29 cellular contexts compared by ENCODE assay signal in the genomic region with DNA sequence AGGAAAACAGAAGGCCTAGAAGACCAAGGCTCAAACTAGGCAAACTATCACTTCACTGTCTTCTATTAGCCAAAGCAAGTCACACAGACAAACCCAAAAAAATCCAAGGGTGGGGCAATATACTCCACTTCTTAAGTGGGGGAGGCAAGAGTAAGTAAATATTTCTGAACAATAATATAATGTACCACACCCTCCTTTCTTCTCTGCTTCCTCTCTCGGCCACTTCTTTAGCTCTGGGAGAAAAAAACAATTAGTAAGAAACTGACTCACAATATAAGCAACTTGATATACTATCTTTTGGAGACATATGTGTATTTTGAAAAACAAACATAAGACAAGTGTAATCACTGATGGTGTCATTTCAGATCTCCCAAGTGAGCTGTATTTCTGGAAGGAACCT. TPM values are rescaled to one million over a fixed set of nuclear protein-coding genes. Genes with fewer than 3 reads are reported as not detected.
DNase-seq lines count a peak whose midpoint lies in the region; ATAC-seq, FAIRE-seq and TF ChIP-seq lines count a peak whose summit lies in the region.
"Had no signal": no experiment of that assay in that cellular context is flagged by ENCODE, and none has a peak within 500 bp of the region (broad histone marks: within the 10 kb centered on the region; RNA-seq: fewer than 3 reads in every experiment).

No MANE protein-coding gene starts in this region.

- H3K27ac ChIP-seq in stomach: peak overlapping the region in 3 of 5 donors; percentile 7 to 38 (median 22)
- H3K27ac ChIP-seq in gastrocnemius medialis: no peak overlapping the region
- H3K27ac ChIP-seq: heart left ventricle, thoracic aorta, vagina had no signal

- 14 to 55% (median 29%) methylated on average over 1 of the region's 1 CpG for WGBS in stomach, 5 donors

- TF ChIP-seq EP300 in stomach (IDR thresholded peaks at IDR 0.05): no peak

- no peak for ATAC-seq in gastrocnemius medialis
- ATAC-seq: heart left ventricle; left lobe of liver; natural killer cell; stimulated activated effector memory CD8-positive, alpha-beta T cell treated with anti-CD3 and anti-CD28 coated beads, Interleukin-12 subunit alpha, Interleukin-12 subunit beta, amount 100 ng/mL, for 72 hours had no signal

- in situ Hi-C loops in KBM-7 (cut with MboI; ENCODE audit: low pct_unique_long_range_greater_than_20kb, low sequenced_read_pairs) (no loop called here), gastrocnemius medialis (cut with MboI; ENCODE audit: low sequenced_read_pairs in 4 of 4) (no loop called here)

- TF ChIP-seq CTCF in bronchial epithelial cell (IDR thresholded peaks at IDR 0.05; ENCODE audit: insufficient read depth, low read length, severe bottlenecking) (no peak), fibroblast of the aortic adventitia (IDR thresholded peaks at IDR 0.05; ENCODE audit: insufficient read depth, low read length) (no peak), stomach (IDR thresholded peaks at IDR 0.05) (no peak), gastrocnemius medialis (IDR thresholded peaks at IDR 0.05 in 4 of 5, conservative IDR thresholded peaks at IDR 0.05 in 1 of 5) (no peak)

- H3K36me3 ChIP-seq in bronchial epithelial cell (ENCODE audit: control insufficient read depth, insufficient read depth, low read length) (no peaks in the 10 kb centered on the region), stomach (no peaks in the 10 kb centered on the region), gastrocnemius medialis (no peaks in the 10 kb centered on the region)
- H3K36me3 ChIP-seq: heart left ventricle, MG63, thoracic aorta, vagina had no signal

- no peak overlapping the region for H3K4me3 ChIP-seq in bronchial epithelial cell (ENCODE audit: low read depth, low read length)
- H3K4me3 ChIP-seq in fibroblast of the aortic adventitia (ENCODE audit: low read depth, low read length): no peak overlapping the region
- no peak overlapping the region for H3K4me3 ChIP-seq in stomach
- no peak overlapping the region for H3K4me3 ChIP-seq in gastrocnemius medialis
- H3K4me3 ChIP-seq: heart left ventricle, MG63, thoracic aorta, vagina had no signal

- no peak for FAIRE-seq in bronchial epithelial cell (lab: Jason Lieb, UNC)
- FAIRE-seq: G401.6 had no signal

- no peaks in the 10 kb centered on the region for H3K4me1 ChIP-seq in stomach
- H3K4me1 ChIP-seq in gastrocnemius medialis: no peaks in the 10 kb centered on the region
- H3K4me1 ChIP-seq: heart left ventricle, vagina had no signal

- H3K27me3 ChIP-seq in bronchial epithelial cell (ENCODE audit: control insufficient read depth, insufficient read depth, low read length) (no peaks in the 10 kb centered on the region), stomach (no peaks in the 10 kb centered on the region), gastrocnemius medialis (no peaks in the 10 kb centered on the region)
- H3K27me3 ChIP-seq: heart left ventricle, MG63, vagina had no signal

- intact Hi-C loops in stomach (cut with DNase I; ENCODE audit: low total_unique reads): no loop called here
- intact Hi-C loops in gastrocnemius medialis (cut with DNase I; ENCODE audit: low total_unique reads): no loop called here

- TF ChIP-seq POLR2A in stomach (IDR thresholded peaks at IDR 0.05) (no peak), gastrocnemius medialis (IDR thresholded peaks at IDR 0.05) (no peak)

- peaks cover 0 to 9% (median 3%) of the 10 kb centered on the region in 4 donors for H3K9me3 ChIP-seq in stomach
- H3K9me3 ChIP-seq in gastrocnemius medialis: no peaks in the 10 kb centered on the region
- H3K9me3 ChIP-seq: MG63, thoracic aorta, vagina had no signal

- DNase-seq in KBM-7 (peak; percentile 16), bronchial epithelial cell (ENCODE audit: low read depth) (peak; percentile 72), fibroblast of the aortic adventitia (ENCODE audit: low read depth) (peak; percentile 11), stomach (no peak), gastrocnemius medialis (no peak)
- no peak for DNase-seq in stimulated activated CD4-positive, alpha-beta T cell treated with anti-CD3 and anti-CD28 coated beads, Interleukin-1b, Interleukin-23, amount 100 ng/mL, for 48 hours
- no peak for DNase-seq in NK-92 treated with Interleukin-12 subunit alpha and Interleukin-12 subunit beta, amount 100 ng/mL, for 24 hours (lab: John Stamatoyannopoulos, UW)
- DNase-seq: activated CD4-positive, alpha-beta T cell treated with anti-CD3 and anti-CD28 coated beads for 4 hours; activated CD8-positive, alpha-beta memory T cell treated with anti-CD3 and anti-CD28 coated beads for 24 hours; activated gamma-delta T cell; activated T-cell treated with anti-CD3 and anti-CD28 coated beads, Interleukin-2, amount 50 U/mL, for 1 hour; CD4-positive, CD25-positive, alpha-beta regulatory T cell; effector CD4-positive, alpha-beta T cell; heart left ventricle; natural killer cell; NCI-H1436 treated with DMSO at 0.1 percent for 48 hours; NCI-H526; stimulated activated CD4-positive, alpha-beta T cell treated with anti-CD3 and anti-CD28 coated beads, Interleukin-2, amount 100 ng/mL, for 48 hours had no signal

RNA-seq across cellular contexts. Expression of a gene that starts 14.8 kb away (rescaled TPM):
- total RNA-seq in bronchial epithelial cell (not detected in 2 replicates), fibroblast of the aortic adventitia (ENCODE audit: low replicate concordance) (not detected in 2 replicates), stomach (not detected), gastrocnemius medialis (not detected)
- not detected for polyA plus RNA-seq in stomach
- total RNA-seq: CD4-positive, CD25-positive, alpha-beta regulatory T cell; cerebellum; fibroblast of lung; heart left ventricle; left lobe of liver; mesothelial cell of epicardium; natural killer cell; omental fat pad; renal cortical epithelial cell; thoracic aorta; vagina had no signal
- polyA plus RNA-seq: CD4-positive, CD25-positive, alpha-beta regulatory T cell; fibroblast of lung; heart left ventricle had no signal

Comparison
In these comparisons a context has a peak if more than half of its experiments do, and no peak if none do; other contexts are left out.
1. DNase-seq: peak in KBM-7 (single experiment), bronchial epithelial cell (single experiment) and fibroblast of the aortic adventitia (single experiment); none in stomach (single experiment), gastrocnemius medialis (0 of 2), stimulated activated CD4-positive, alpha-beta T cell treated with anti-CD3 and anti-CD28 coated beads, Interleukin-1b, Interleukin-23, amount 100 ng/mL, for 48 hours (single experiment) and NK-92 treated with Interleukin-12 subunit alpha and Interleukin-12 subunit beta, amount 100 ng/mL, for 24 hours (single experiment).
2. H3K27ac ChIP-seq: peak in stomach (3 of 5); none in gastrocnemius medialis (0 of 4).